ENCODE assay signal across 11 cellular contexts in genomic region chr7:114426824-114427223, GRCh38. TPM values are rescaled to one million over a fixed set of nuclear protein-coding genes. Genes with fewer than 3 reads are reported as not detected.
DNase-seq lines count a peak whose midpoint lies in the region; ATAC-seq and TF ChIP-seq lines count a peak whose summit lies in the region.
"Had no signal": no experiment of that assay in that cellular context is flagged by ENCODE, and none has a peak within 500 bp of the region (broad histone marks: within the 10 kb centered on the region; RNA-seq: fewer than 3 reads in every experiment).

No MANE protein-coding gene starts in this region.

- no peaks in the 10 kb centered on the region for H3K36me3 Mint-ChIP-seq in WTC11
- no peaks in the 10 kb centered on the region for H3K36me3 Mint-ChIP-seq in glutamatergic neuron (ENCODE audit: unreplicated experiment)
- H3K36me3 Mint-ChIP-seq: activated naive CD4-positive, alpha-beta T cell treated with anti-CD3 and anti-CD28 coated beads, Interleukin-2, amount 50 U/mL, for 72 hours had no signal

- H2AFZ ChIP-seq in Loucy (ENCODE audit: low read length): no peak overlapping the region

- H3K27me3 ChIP-seq in Loucy (ENCODE audit: insufficient read depth, low read length, poor library complexity, severe bottlenecking): peaks cover 3% of the 10 kb centered on the region

- no peak overlapping the region for H3K27ac Mint-ChIP-seq in WTC11
- no peak overlapping the region for H3K27ac Mint-ChIP-seq in glutamatergic neuron (ENCODE audit: unreplicated experiment)
- H3K27ac Mint-ChIP-seq: activated naive CD4-positive, alpha-beta T cell treated with anti-CD3 and anti-CD28 coated beads, Interleukin-2, amount 50 U/mL, for 72 hours had no signal

- no peaks in the 10 kb centered on the region for H3F3A ChIP-seq in Loucy (ENCODE audit: low read depth)

- no peaks in the 10 kb centered on the region for H3K9me2 ChIP-seq in Loucy (replicated peaks; ENCODE audit: low read depth, low read length)

- H3K4me3 ChIP-seq in Loucy (ENCODE audit: low read length, poor library complexity, severe bottlenecking): no peak overlapping the region

- TF ChIP-seq CTCF in Loucy (conservative IDR thresholded peaks at IDR 0.05; ENCODE audit: low read length): peak; percentile 32; the same call in 1 of the 2 replicates
- TF ChIP-seq CTCF in WTC11 (IDR thresholded peaks at IDR 0.05): no peak
- no peak for TF ChIP-seq CTCF in glutamatergic neuron (IDR thresholded peaks at IDR 0.05; ENCODE audit: partially characterized antibody, unreplicated experiment)

- H3K4me1 ChIP-seq in Loucy (ENCODE audit: insufficient read depth, low read length, poor library complexity, severe bottlenecking): no peaks in the 10 kb centered on the region

- no peaks in the 10 kb centered on the region for H4K20me1 ChIP-seq in Loucy (ENCODE audit: insufficient read depth, low read length, poor library complexity, severe bottlenecking)

- H3K9me3 Mint-ChIP-seq in WTC11: no peaks in the 10 kb centered on the region
- H3K9me3 Mint-ChIP-seq in glutamatergic neuron (ENCODE audit: unreplicated experiment): no peaks in the 10 kb centered on the region
- H3K9me3 Mint-ChIP-seq: activated naive CD4-positive, alpha-beta T cell treated with anti-CD3 and anti-CD28 coated beads, Interleukin-2, amount 50 U/mL, for 72 hours had no signal

- H3K79me2 ChIP-seq in Loucy (ENCODE audit: insufficient read depth, low read length): no peaks in the 10 kb centered on the region

- H3K9ac ChIP-seq in Loucy (ENCODE audit: low read depth, low read length, poor library complexity, severe bottlenecking): no peak overlapping the region

- H3K4me2 ChIP-seq in Loucy (ENCODE audit: low read depth, low read length, poor library complexity, severe bottlenecking): no peak overlapping the region

- no peaks in the 10 kb centered on the region for H3K9me3 ChIP-seq in Loucy (ENCODE audit: insufficient read depth, low read depth, low read length)

- no peaks in the 10 kb centered on the region for H3K36me3 ChIP-seq in Loucy (ENCODE audit: insufficient read depth, low read length)

- H3K4me3 Mint-ChIP-seq in WTC11 (no peak overlapping the region), glutamatergic neuron (ENCODE audit: unreplicated experiment) (no peak overlapping the region)

- ATAC-seq in WTC11 (peak; percentile 72), left lobe of liver (peak; percentile 23), GM18517 (IDR thresholded peaks at IDR 0.05; ENCODE audit: unreplicated experiment) (no peak), HG03439 (IDR thresholded peaks at IDR 0.05; ENCODE audit: unreplicated experiment) (no peak)
- ATAC-seq: activated naive CD4-positive, alpha-beta T cell treated with anti-CD3 and anti-CD28 coated beads, Interleukin-2, amount 50 U/mL, for 72 hours; left cardiac atrium had no signal

- H3K4me1 Mint-ChIP-seq in WTC11 (no peaks in the 10 kb centered on the region), glutamatergic neuron (ENCODE audit: low read depth, unreplicated experiment) (peaks cover 39% of the 10 kb centered on the region)

- POLR2A ChIA-PET in WTC11 (lab: Charles Lee): interaction anchor here (0.6 kb wide), 1 partner anchor 236 kb away, joined by 4 read pairs; no protein-coding TSS in a partner anchor

- peak; percentile 33 for DNase-seq in DMS114 treated with DMSO at 0.1 percent for 48 hours (lab: John Stamatoyannopoulos, UW; ENCODE audit: unreplicated experiment)
- DNase-seq in WTC11 (ENCODE audit: low spot score): no peak
- DNase-seq in left lobe of liver (ENCODE audit: low spot score): no peak
- no peak for DNase-seq in NCI-H2081 treated with DMSO at 0.1 percent for 48 hours (lab: John Stamatoyannopoulos, UW)
- DNase-seq in glutamatergic neuron: no peak
- DNase-seq: left cardiac atrium, T-helper 1 cell had no signal

- no peaks in the 10 kb centered on the region for H3K27me3 Mint-ChIP-seq in WTC11 (ENCODE audit: low read depth)
- H3K27me3 Mint-ChIP-seq in glutamatergic neuron (ENCODE audit: unreplicated experiment): no peaks in the 10 kb centered on the region

- CTCF ChIA-PET in WTC11 (lab: Charles Lee): interaction anchor here (0.6 to 3.7 kb wide), 26 partner anchors 9 to 790 kb away, joined by 3 to 48 read pairs (median 4); partner anchors contain the start of gene FOXP2

TF ChIP-seq in WTC11, 78 proteins besides CTCF, POLR2A, EP300 and RAD21:
- TF ChIP-seq PRRX2 (CRISPR knock-in tag; IDR thresholded peaks at IDR 0.05): no peak
- TF ChIP-seq, protein P1, sequence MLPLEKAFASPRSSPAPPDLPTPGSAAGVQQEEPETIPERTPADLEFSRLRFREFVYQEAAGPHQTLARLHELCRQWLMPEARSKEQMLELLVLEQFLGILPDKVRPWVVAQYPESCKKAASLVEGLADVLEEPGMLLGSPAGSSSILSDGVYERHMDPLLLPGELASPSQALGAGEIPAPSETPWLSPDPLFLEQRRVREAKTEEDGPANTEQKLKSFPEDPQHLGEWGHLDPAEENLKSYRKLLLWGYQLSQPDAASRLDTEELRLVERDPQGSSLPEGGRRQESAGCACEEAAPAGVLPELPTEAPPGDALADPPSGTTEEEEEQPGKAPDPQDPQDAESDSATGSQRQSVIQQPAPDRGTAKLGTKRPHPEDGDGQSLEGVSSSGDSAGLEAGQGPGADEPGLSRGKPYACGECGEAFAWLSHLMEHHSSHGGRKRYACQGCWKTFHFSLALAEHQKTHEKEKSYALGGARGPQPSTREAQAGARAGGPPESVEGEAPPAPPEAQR (CRISPR knock-in tag; IDR thresholded peaks at IDR 0.05): no peak

RNA-seq across cellular contexts. Expression of gene FOXP2, which starts 12.2 kb away (rescaled TPM):
- 0.14 to 0.39 TPM (median 0.17 TPM) in 3 replicates for total RNA-seq in WTC11 (2021)
- 4.4 TPM for total RNA-seq in left lobe of liver
- 72.1 TPM for total RNA-seq in glutamatergic neuron (ENCODE audit: unreplicated experiment)
- total RNA-seq: activated naive CD4-positive, alpha-beta T cell treated with anti-CD3 and anti-CD28 coated beads, Interleukin-2, amount 50 U/mL, for 72 hours had no signal

Comparison
In these comparisons a context has a peak if more than half of its experiments do, and no peak if none do; other contexts are left out.
1. ATAC-seq: peak in WTC11 (single experiment) and left lobe of liver (single experiment); none in GM18517 (single experiment) and HG03439 (single experiment).
2. RNA of gene FOXP2, which starts 12.2 kb away (total RNA-seq): 72.1 TPM in glutamatergic neuron (single experiment); 4.4 TPM in left lobe of liver (single experiment) and 0.14 to 0.39 TPM in WTC11; every median in the first group is over 10 times any median in the second.